In genomic region chr2:191930205-191930604, GRCh38 we compare ENCODE assay signal across 11 cellular contexts.
"Had no signal": no experiment of that assay in that cellular context is flagged by ENCODE, and none has a peak within 500 bp of the region (broad histone marks: within the 10 kb centered on the region; RNA-seq: fewer than 3 reads in every experiment).

No MANE protein-coding gene starts in this region.

- H3K9ac ChIP-seq: GM23248 had no signal

- H3K4me1 ChIP-seq: HAP-1 had no signal

- H3K27ac ChIP-seq: GM23248 had no signal

- DNase-seq: GM23248, GOT3, H7, H9, HCEC 1CT, HFFc6 had no signal

- H3K9me3 ChIP-seq: HAP-1 had no signal

- FAIRE-seq: H1, H54 had no signal

- H3K4me2 ChIP-seq: GM23338 had no signal

- ATAC-seq: GM23338, HCT116 had no signal

- H2AFZ ChIP-seq: GM23248, GM23338 had no signal

- H3K4me3 ChIP-seq: GM23248, GM23338, HAP-1 had no signal

- H3K36me3 ChIP-seq: HAP-1 had no signal
